In genomic region chr15:40103864-40104271, GRCh38 we compare ENCODE assay signal across 8 cellular contexts. TPM values are rescaled to one million over a fixed set of nuclear protein-coding genes. Genes with fewer than 3 reads are reported as not detected.
DNase-seq lines count a peak whose midpoint lies in the region; ATAC-seq and TF ChIP-seq lines count a peak whose summit lies in the region.
"Had no signal": no experiment of that assay in that cellular context is flagged by ENCODE, and none has a peak within 500 bp of the region (broad histone marks: within the 10 kb centered on the region; RNA-seq: fewer than 3 reads in every experiment).

No MANE protein-coding gene starts in this region.

- WGBS in HUES64: 90% methylated on average over 7 of the region's 7 CpGs

- H3K27me3 ChIP-seq in HUES64 (ENCODE audit: insufficient read depth, low read length): 0 out of 2 replicates have a peak, but pooled peaks cover 5% of the 10 kb centered on the region
- H3K27me3 ChIP-seq in iPS-18a (ENCODE audit: control insufficient read depth, insufficient read depth, low read length): peaks cover 16% of the 10 kb centered on the region

- peak in 2 of 49 donors; percentile 46 to 53 for DNase-seq in substantia nigra (lab: John Stamatoyannopoulos, UW)
- DNase-seq in GM13976 (ENCODE audit: low spot score): no peak
- no peak for DNase-seq in putamen (ENCODE audit: low spot score)
- no peak for DNase-seq in OCI-M2 (lab: John Stamatoyannopoulos, UW; ENCODE audit: unreplicated experiment)
- DNase-seq: activated naive CD8-positive, alpha-beta T cell treated with anti-CD3 and anti-CD28 coated beads, Interleukin-2, amount 10 ng/mL, durations not matched to agents 7 days and 5 days had no signal

- H3K9ac ChIP-seq in HUES64 (ENCODE audit: low read depth, low read length) (peak overlapping the region; percentile 53; the same call in 1 of the 2 replicates), iPS-18a (ENCODE audit: low read length) (no peak overlapping the region)

- peak; percentile 27 for ATAC-seq in SK-N-SH treated with all-trans-retinoic acid at 6 μM for 48 hours

- H3K4me3 ChIP-seq in HUES64 (ENCODE audit: low read length): peak overlapping the region; percentile 39
- H3K4me3 ChIP-seq in iPS-18a (ENCODE audit: low read length): peak overlapping the region; percentile 26

- H3K36me3 ChIP-seq in HUES64 (ENCODE audit: insufficient read depth, low read length): no peaks in the 10 kb centered on the region
- no peaks in the 10 kb centered on the region for H3K36me3 ChIP-seq in iPS-18a (ENCODE audit: control insufficient read depth, low read depth, low read length)

- H3K4me1 ChIP-seq in HUES64 (ENCODE audit: insufficient read depth, low read length) (peaks cover 67% of the 10 kb centered on the region), iPS-18a (ENCODE audit: control insufficient read depth, low read depth, low read length) (peaks cover 58% of the 10 kb centered on the region)

- in situ Hi-C loops in GM13976 (cut with MboI; ENCODE audit: low sequenced_read_pairs, unreplicated experiment): no loop called here

- H3K9me3 ChIP-seq in HUES64 (ENCODE audit: insufficient read depth, low read depth, low read length): no peaks in the 10 kb centered on the region
- no peaks in the 10 kb centered on the region for H3K9me3 ChIP-seq in iPS-18a (ENCODE audit: control insufficient read depth, low read depth, low read length)

- no peak for TF ChIP-seq CTCF in GM13976 (IDR thresholded peaks at IDR 0.05; ENCODE audit: borderline replicate concordance, control extremely low read depth, extremely low read depth, insufficient read depth, missing control alignments)

- no peak overlapping the region for H3K27ac ChIP-seq in HUES64 (ENCODE audit: low read depth, low read length)
- H3K27ac ChIP-seq in iPS-18a (ENCODE audit: low read length): no peak overlapping the region
- H3K27ac ChIP-seq in substantia nigra (ENCODE audit: low read depth, low read length, poor library complexity, severe bottlenecking): peak overlapping the region; percentile 31

TF ChIP-seq in SK-N-SH treated with all-trans-retinoic acid at 6 μM for 48 hours, 23 proteins besides CTCF, POLR2A, EP300 and RAD21:
- TF ChIP-seq BACH2 (CRISPR knock-in tag; IDR thresholded peaks at IDR 0.05; ENCODE audit: borderline replicate concordance) (no peak), CSDC2 (CRISPR knock-in tag; IDR thresholded peaks at IDR 0.05) (no peak), ZNF8 (CRISPR knock-in tag; IDR thresholded peaks at IDR 0.05) (no peak), ARNTL (CRISPR knock-in tag; IDR thresholded peaks at IDR 0.05; ENCODE audit: borderline replicate concordance, low read depth) (no peak)

RNA-seq across cellular contexts. Expression of gene BMF, which starts 4.8 kb away (rescaled TPM):
- polyA plus RNA-seq in HUES64 (2013, experiment 1 of 2): 8.2 TPM
- 12.5 TPM for polyA plus RNA-seq in HUES64 (2013, experiment 2 of 2)

RNA-seq across cellular contexts. Expression of gene BUB1B, which starts 57.0 kb away (rescaled TPM):
- 67.4 TPM for polyA plus RNA-seq in HUES64 (2013, experiment 1 of 2)
- polyA plus RNA-seq in HUES64 (2013, experiment 2 of 2): 81.7 TPM
